Comparison of ENCODE assay signal across 19 cellular contexts in the genomic region with DNA sequence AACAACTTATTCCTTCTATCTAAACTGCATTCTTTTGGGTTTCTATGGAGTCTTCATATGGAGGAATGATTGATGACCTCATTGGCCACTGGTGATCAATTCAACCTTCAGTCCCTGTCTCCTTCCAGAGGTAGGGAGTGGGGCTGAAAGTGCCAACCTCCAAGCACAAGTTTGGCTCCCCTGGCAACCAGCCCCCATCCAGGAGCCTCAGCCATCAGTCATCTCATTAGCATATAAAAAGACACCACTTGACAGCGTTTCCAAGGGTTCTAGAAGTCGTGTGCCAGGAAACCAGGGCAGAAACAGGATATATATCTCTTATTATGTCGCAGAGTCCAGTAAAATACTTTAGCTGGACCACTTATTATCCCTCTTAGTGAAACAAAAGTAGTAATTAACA. TPM values are rescaled to one million over a fixed set of nuclear protein-coding genes. Genes with fewer than 3 reads are reported as not detected.
A peak's percentile ranks its signal among the peaks of the same experiment; 100 is the strongest.
DNase-seq lines count a peak whose midpoint lies in the region; ATAC-seq, FAIRE-seq and TF ChIP-seq lines count a peak whose summit lies in the region.
"Had no signal": no experiment of that assay in that cellular context is flagged by ENCODE, and none has a peak within 500 bp of the region (broad histone marks: within the 10 kb centered on the region; RNA-seq: fewer than 3 reads in every experiment).

No MANE protein-coding gene starts in this region.

- no peak for FAIRE-seq in H54 (lab: Jason Lieb, UNC)

- H3K4me3 ChIP-seq in H7 (ENCODE audit: insufficient read depth, low read depth, low read length) = no peak overlapping the region
- H3K4me3 ChIP-seq: adrenal gland, heart left ventricle, prostate gland, transverse colon had no signal

- H3K4me1 Mint-ChIP-seq in activated naive CD8-positive, alpha-beta T cell treated with anti-CD3 and anti-CD28 coated beads, Interleukin-2, amount 50 U/mL, for 24 hours = peaks cover 12% of the 10 kb centered on the region

- peaks cover 20% of the 10 kb centered on the region for H3K36me3 Mint-ChIP-seq in activated naive CD8-positive, alpha-beta T cell treated with anti-CD3 and anti-CD28 coated beads, Interleukin-2, amount 50 U/mL, for 24 hours (ENCODE audit: low read depth)

- no peaks in the 10 kb centered on the region for H3K27me3 ChIP-seq in H7 (ENCODE audit: control insufficient read depth, insufficient read depth, low read length)
- H3K27me3 ChIP-seq: adrenal gland, heart left ventricle, transverse colon had no signal

- peak overlapping the region; percentile 11 for H3K27ac Mint-ChIP-seq in activated naive CD8-positive, alpha-beta T cell treated with anti-CD3 and anti-CD28 coated beads, Interleukin-2, amount 50 U/mL, for 24 hours
- H3K27ac Mint-ChIP-seq: stimulated activated naive CD8-positive, alpha-beta T cell treated with anti-CD3 and anti-CD28 coated beads, Interleukin-15, Interleukin-2, amounts not matched to agents 100 ng/mL and 50 ng/mL, for 24 hours had no signal

- H3K27me3 Mint-ChIP-seq in activated naive CD8-positive, alpha-beta T cell treated with anti-CD3 and anti-CD28 coated beads, Interleukin-2, amount 50 U/mL, for 24 hours = no peaks in the 10 kb centered on the region
- H3K27me3 Mint-ChIP-seq: stimulated activated naive CD8-positive, alpha-beta T cell treated with anti-CD3 and anti-CD28 coated beads, Interleukin-15, Interleukin-2, amounts not matched to agents 100 ng/mL and 50 ng/mL, for 24 hours had no signal

- peaks cover 7% of the 10 kb centered on the region for H3K36me3 ChIP-seq in H7 (replicated peaks; ENCODE audit: control insufficient read depth, insufficient read depth, low read length)

- H3K4me3 Mint-ChIP-seq in activated naive CD8-positive, alpha-beta T cell treated with anti-CD3 and anti-CD28 coated beads, Interleukin-2, amount 50 U/mL, for 24 hours = no peak overlapping the region
- H3K4me3 Mint-ChIP-seq: stimulated activated naive CD8-positive, alpha-beta T cell treated with anti-CD3 and anti-CD28 coated beads, Interleukin-15, Interleukin-2, amounts not matched to agents 100 ng/mL and 50 ng/mL, for 24 hours had no signal

- no peaks in the 10 kb centered on the region for H3K9me3 Mint-ChIP-seq in activated naive CD8-positive, alpha-beta T cell treated with anti-CD3 and anti-CD28 coated beads, Interleukin-2, amount 50 U/mL, for 24 hours
- H3K9me3 Mint-ChIP-seq: stimulated activated naive CD8-positive, alpha-beta T cell treated with anti-CD3 and anti-CD28 coated beads, Interleukin-15, Interleukin-2, amounts not matched to agents 100 ng/mL and 50 ng/mL, for 24 hours had no signal

- DNase-seq in H7 = peak; percentile 63
- DNase-seq in NCI-H1105 treated with DMSO at 0.1 percent for 48 hours (lab: John Stamatoyannopoulos, UW) = peak; percentile 39
- no peak for DNase-seq in activated naive CD8-positive, alpha-beta T cell treated with anti-CD3 and anti-CD28 coated beads, Interleukin-2, amount 50 U/mL, for 24 hours
- peak; percentile 38 for DNase-seq in iPS-NIHi11 (ENCODE audit: low spot score)
- DNase-seq in H54 (ENCODE audit: insufficient read length, low spot score) = no peak
- no peak for DNase-seq in G401 (ENCODE audit: low spot score)
- DNase-seq in NCI-H69 (lab: John Stamatoyannopoulos, UW) = no peak
- DNase-seq: activated effector memory CD4-positive, alpha-beta T cell treated with Interleukin-2 at 50 U/mL for 16 hours; adrenal gland; AML-193; Caco-2; effector CD8-positive, alpha-beta T cell; heart left ventricle; NCI-H446; stimulated activated CD4-positive, alpha-beta T cell treated with anti-CD3 and anti-CD28 coated beads, Interleukin-2, amount 100 ng/mL, for 24 hours; transverse colon had no signal

- ATAC-seq in activated naive CD8-positive, alpha-beta T cell treated with anti-CD3 and anti-CD28 coated beads, Interleukin-2, amount 50 U/mL, for 24 hours = no peak
- ATAC-seq: activated CD4-positive, CD25-positive, alpha-beta regulatory T cell treated with anti-CD3 and anti-CD28 coated beads, Interleukin-2, amount 50 U/mL, for 24 hours; heart left ventricle had no signal

- no peak for TF ChIP-seq POLR2A in H54 (IDR thresholded peaks at IDR 0.05; ENCODE audit: low read depth, low read length)

- in situ Hi-C loops in G401 (cut with HindIII; ENCODE audit: low sequenced_read_pairs) = no loop called here

RNA-seq across cellular contexts. Expression of gene SLC31A2, which starts 9.8 kb away (rescaled TPM):
- 0.41 and 2.3 TPM in 2 replicates for total RNA-seq in H7 (2014; rRNA removed; shearing (Covaris generic))
- 4.4 and 7.0 TPM in 2 replicates for total RNA-seq in G401 (2014; rRNA removed; shearing (Covaris generic))

Comparison
In these comparisons a context has a peak if more than half of its experiments do, and no peak if none do; other contexts are left out.
1. DNase-seq: peak in H7 (single experiment), NCI-H1105 treated with DMSO at 0.1 percent for 48 hours (single experiment) and iPS-NIHi11 (single experiment); none in activated naive CD8-positive, alpha-beta T cell treated with anti-CD3 and anti-CD28 coated beads, Interleukin-2, amount 50 U/mL, for 24 hours (single experiment), H54 (single experiment), G401 (single experiment) and NCI-H69 (single experiment).